In genomic region chr19:58546131-58546530, GRCh38 we compare ENCODE assay signal across 9 cellular contexts. TPM values are rescaled to one million over a fixed set of nuclear protein-coding genes. Genes with fewer than 3 reads are reported as not detected.
DNase-seq lines count a peak whose midpoint lies in the region; ATAC-seq and TF ChIP-seq lines count a peak whose summit lies in the region.
"Had no signal": no experiment of that assay in that cellular context is flagged by ENCODE, and none has a peak within 500 bp of the region (broad histone marks: within the 10 kb centered on the region; RNA-seq: fewer than 3 reads in every experiment).

No MANE protein-coding gene starts in this region.

- H3K4me1 ChIP-seq in HAP-1 (peaks cover 12% of the 10 kb centered on the region), skeletal muscle satellite cell (ENCODE audit: control insufficient read depth, insufficient read depth, low read length) (peaks cover 20% of the 10 kb centered on the region)

- no peaks in the 10 kb centered on the region for H3K36me3 Mint-ChIP-seq in glutamatergic neuron (ENCODE audit: unreplicated experiment)

- peak overlapping the region; percentile 95 for H3K9ac ChIP-seq in skeletal muscle satellite cell (ENCODE audit: low read depth, low read length)

- H3K27me3 ChIP-seq in HAP-1 (ENCODE audit: low read depth) (no peaks in the 10 kb centered on the region), skeletal muscle satellite cell (ENCODE audit: control insufficient read depth, insufficient read depth, low read length) (no peaks in the 10 kb centered on the region)

- H3K36me3 ChIP-seq in HAP-1 (replicated peaks) (peaks cover 59% of the 10 kb centered on the region), skeletal muscle satellite cell (ENCODE audit: insufficient read depth, low read length) (peaks cover 55% of the 10 kb centered on the region)

- H3K4me2 ChIP-seq in skeletal muscle satellite cell (ENCODE audit: low read length) = peak overlapping the region; percentile 99

- no peak for ATAC-seq in GM18519 (IDR thresholded peaks at IDR 0.05; ENCODE audit: low FRiP score, unreplicated experiment)

- H3K27ac Mint-ChIP-seq in glutamatergic neuron (ENCODE audit: unreplicated experiment) = peak overlapping the region; percentile 94

- H3K4me3 Mint-ChIP-seq in glutamatergic neuron (ENCODE audit: unreplicated experiment) = peak overlapping the region; percentile 97

- in situ Hi-C loops in HAP-1 (cut with MboI; ENCODE audit: low sequenced_read_pairs) = no loop called here

- peaks cover 10% of the 10 kb centered on the region for H3K4me1 Mint-ChIP-seq in glutamatergic neuron (ENCODE audit: low read depth, unreplicated experiment)

- TF ChIP-seq CTCF in WI38 (IDR thresholded peaks at IDR 0.05; ENCODE audit: low read depth, low read length) (no peak), glutamatergic neuron (IDR thresholded peaks at IDR 0.05; ENCODE audit: partially characterized antibody, unreplicated experiment) (no peak)

- DNase-seq in HAP-1 (ENCODE audit: low spot score in 2 of 2) = peak in 1 of 2 experiments; percentile 8
- no peak for DNase-seq in glutamatergic neuron
- DNase-seq in epidermal melanocyte (ENCODE audit: insufficient read length, low spot score) = no peak
- DNase-seq in NCI-H1092 treated with DMSO at 0.1 percent for 48 hours (lab: John Stamatoyannopoulos, UW) = no peak
- no peak for DNase-seq in NCI-H2196 (lab: John Stamatoyannopoulos, UW; ENCODE audit: unreplicated experiment)
- DNase-seq: NCI-H524 had no signal

- H3K4me3 ChIP-seq in HAP-1 = peak overlapping the region; percentile 67
- H3K4me3 ChIP-seq in WI38 (ENCODE audit: low read depth, low read length) = peak overlapping the region; percentile 89
- H3K4me3 ChIP-seq in skeletal muscle satellite cell (ENCODE audit: low read length) = peak overlapping the region; percentile 99

- peaks cover 23% of the 10 kb centered on the region for H3K9me3 Mint-ChIP-seq in glutamatergic neuron (ENCODE audit: unreplicated experiment)

- H3K9me3 ChIP-seq in HAP-1 = no peaks in the 10 kb centered on the region
- no peaks in the 10 kb centered on the region for H3K9me3 ChIP-seq in skeletal muscle satellite cell (replicated peaks; ENCODE audit: low read length)

- peaks cover 18% of the 10 kb centered on the region for H3K27me3 Mint-ChIP-seq in glutamatergic neuron (ENCODE audit: unreplicated experiment)

RNA-seq across cellular contexts. Expression of gene TRIM28, which starts 2.3 kb away (rescaled TPM):
- 361 TPM for total RNA-seq in glutamatergic neuron (ENCODE audit: unreplicated experiment)
- 252 and 323 TPM in 2 replicates for total RNA-seq in skeletal muscle satellite cell (2012; rRNA removed)

RNA-seq across cellular contexts. Expression of gene CHMP2A, which starts 8.8 kb away (rescaled TPM):
- total RNA-seq in glutamatergic neuron (ENCODE audit: unreplicated experiment) = 108 TPM
- 86.4 and 113 TPM in 2 replicates for total RNA-seq in skeletal muscle satellite cell (2012; rRNA removed)

RNA-seq across cellular contexts. Expression of gene UBE2M, which starts 12.3 kb away (rescaled TPM):
- 118 TPM for total RNA-seq in glutamatergic neuron (ENCODE audit: unreplicated experiment)
- 64.6 and 93.0 TPM in 2 replicates for total RNA-seq in skeletal muscle satellite cell (2012; rRNA removed)

RNA-seq across cellular contexts. Expression of gene ZBTB45, which starts 26.5 kb away (rescaled TPM):
- total RNA-seq in glutamatergic neuron (ENCODE audit: unreplicated experiment) = 27.2 TPM
- total RNA-seq in skeletal muscle satellite cell (2012; rRNA removed) = 7.1 and 9.0 TPM in 2 replicates

RNA-seq across cellular contexts. Expression of gene MZF1, which starts 27.0 kb away (rescaled TPM):
- total RNA-seq in glutamatergic neuron (ENCODE audit: unreplicated experiment) = 27.3 TPM
- total RNA-seq in skeletal muscle satellite cell (2012; rRNA removed) = 13.7 and 16.4 TPM in 2 replicates
